ENCODE assay signal across 1 cellular context in the genomic region with DNA sequence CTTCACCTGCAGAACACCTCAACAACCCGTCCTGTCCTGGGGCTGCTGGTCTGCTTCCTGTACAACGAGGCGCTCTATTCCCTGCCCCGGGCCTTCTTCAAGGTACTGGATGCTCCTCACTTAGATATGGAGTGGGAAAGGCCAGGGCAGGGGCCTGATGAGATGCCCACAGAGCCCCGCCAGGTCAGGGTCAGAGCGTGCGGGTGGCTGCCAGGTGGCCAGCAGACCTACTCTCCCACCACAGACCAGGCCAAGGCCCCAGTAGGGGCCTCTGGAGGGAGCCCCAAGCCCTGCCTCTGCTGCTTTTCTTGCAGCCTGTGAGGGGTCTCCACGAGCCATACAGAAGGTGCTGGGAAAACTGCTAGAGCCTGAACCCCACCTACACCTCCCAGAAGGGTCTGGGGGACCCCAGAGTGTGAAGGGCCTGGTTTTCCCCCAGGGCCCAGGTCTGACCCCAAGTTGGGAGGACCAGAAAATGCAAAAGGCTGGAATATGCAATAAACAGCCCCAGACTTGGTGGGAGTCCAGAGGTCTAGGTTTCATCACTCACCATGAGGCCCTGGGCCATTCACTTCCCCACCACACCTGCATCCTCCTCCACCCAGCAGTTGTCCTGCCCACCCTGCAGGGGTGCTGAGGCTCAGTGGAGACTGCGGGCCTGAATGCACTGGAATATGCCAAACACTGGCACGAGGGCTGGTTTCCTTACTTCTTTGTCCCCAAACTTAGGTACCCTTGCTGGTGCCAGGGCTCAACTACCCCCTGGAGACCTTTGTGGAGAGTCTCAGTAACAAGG.
TF ChIP-seq lines count a peak whose summit lies in the region.

No MANE protein-coding gene starts in this region.

TF ChIP-seq in HepG2, 621 proteins besides CTCF, POLR2A, EP300 and RAD21:
- TF ChIP-seq SNRNP70 (IDR thresholded peaks at IDR 0.05; ENCODE audit: low read depth, low read length) (no peak), ISL2 (CRISPR knock-in tag; IDR thresholded peaks at IDR 0.05) (no peak), ZNF329 (CRISPR knock-in tag; IDR thresholded peaks at IDR 0.05; ENCODE audit: low read depth) (no peak), ZNF567 (CRISPR knock-in tag; IDR thresholded peaks at IDR 0.05; ENCODE audit: borderline replicate concordance) (no peak), HMGA1 (CRISPR knock-in tag; conservative IDR thresholded peaks at IDR 0.05) (no peak), EZH2 (conservative IDR thresholded peaks at IDR 0.05; ENCODE audit: low read depth, low read length) (no peak), FOXK2 (IDR thresholded peaks at IDR 0.05) (no peak)
TF ChIP-seq in HepG2: peak in this region for 0.
